Comparison of ENCODE assay signal across 12 cellular contexts in the genomic region with DNA sequence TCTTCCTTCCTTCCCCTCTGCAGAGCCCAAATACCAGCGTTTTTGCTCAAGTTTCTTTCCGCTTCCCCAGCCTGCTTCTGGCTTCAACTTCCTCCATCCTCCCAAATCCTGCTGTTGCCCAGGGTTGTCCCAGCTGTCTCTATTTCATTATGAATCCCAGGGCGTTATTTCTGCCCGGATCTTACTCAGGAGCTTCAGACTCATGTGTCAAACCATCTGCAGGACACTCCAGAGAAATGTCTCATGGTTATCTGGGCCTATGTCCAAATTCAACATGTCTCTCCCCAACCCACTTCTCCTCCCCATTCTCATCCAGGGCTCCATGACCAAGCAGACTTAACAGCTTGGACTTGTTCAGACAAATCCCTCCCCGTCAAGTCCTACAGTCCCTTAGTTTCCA. TPM values are rescaled to one million over a fixed set of nuclear protein-coding genes. Genes with fewer than 3 reads are reported as not detected.
DNase-seq lines count a peak whose midpoint lies in the region; ATAC-seq and TF ChIP-seq lines count a peak whose summit lies in the region.
"Had no signal": no experiment of that assay in that cellular context is flagged by ENCODE, and none has a peak within 500 bp of the region (broad histone marks: within the 10 kb centered on the region; RNA-seq: fewer than 3 reads in every experiment).

No MANE protein-coding gene starts in this region.

- CTCF ChIA-PET in mammary epithelial cell (lab: Charles Lee; ENCODE audit: low non-redundant PET): interaction anchor here (0.6 to 0.8 kb wide), 3 partner anchors 26 to 71 kb away, joined by 3 to 10 read pairs (median 4); no protein-coding TSS in a partner anchor

- H3K27me3 ChIP-seq in mammary epithelial cell (ENCODE audit: insufficient read depth, low read length): no peaks in the 10 kb centered on the region

- peak overlapping the region; percentile 80 for H3K27ac ChIP-seq in mammary epithelial cell (ENCODE audit: insufficient read depth, low read depth, low read length)

- H3K4me2 ChIP-seq in mammary epithelial cell (ENCODE audit: insufficient read depth, low read depth, low read length): peak overlapping the region; percentile 46

- no peak for TF ChIP-seq CTCF in mammary epithelial cell (conservative IDR thresholded peaks at IDR 0.05 in 1 of 2, IDR thresholded peaks at IDR 0.05 in 1 of 2; ENCODE audit: extremely low read depth in 1 of 2, insufficient read depth in 1 of 2, low read depth in 1 of 2, low read length in 2 of 2)

- dilution Hi-C loops in mammary epithelial cell (cut with HindIII; ENCODE audit: low sequenced_read_pairs): no loop called here

- no peaks in the 10 kb centered on the region for H4K20me1 ChIP-seq in mammary epithelial cell (ENCODE audit: insufficient read depth, low read length)

- H3K4me1 ChIP-seq in mammary epithelial cell (ENCODE audit: insufficient read depth, low read length): peaks cover 32% of the 10 kb centered on the region

- H3K9ac ChIP-seq in mammary epithelial cell (ENCODE audit: insufficient read depth, low read length): peak overlapping the region; percentile 3

- DNase-seq in NCI-H2171 treated with DMSO at 0.1 percent for 48 hours (lab: John Stamatoyannopoulos, UW) (peak; percentile 12), NCI-H2171 (lab: John Stamatoyannopoulos, UW) (no peak), mammary epithelial cell (peak; percentile 93), left ventricle myocardium superior (no peak), stromal cell of bone marrow (ENCODE audit: low read depth) (peak; percentile 98), NCI-H2227 (lab: John Stamatoyannopoulos, UW; ENCODE audit: unreplicated experiment) (no peak), RKO (ENCODE audit: low spot score) (no peak)
- DNase-seq: central memory CD4-positive, alpha-beta T cell; H9; MM.1S; stimulated activated CD4-positive, alpha-beta T cell treated with anti-CD3 and anti-CD28 coated beads, Interleukin-2, amount 100 ng/mL, for 24 hours had no signal

- no peaks in the 10 kb centered on the region for H3K9me3 ChIP-seq in mammary epithelial cell (replicated peaks; ENCODE audit: insufficient read depth, low read length)

- ATAC-seq in left ventricle myocardium superior: peak; percentile 90
- ATAC-seq in GM21576 (IDR thresholded peaks at IDR 0.05; ENCODE audit: unreplicated experiment): no peak

- no peak overlapping the region for H3K4me3 ChIP-seq in mammary epithelial cell (replicated peaks in 1 of 3; ENCODE audit: insufficient read depth in 1 of 3, low read depth in 2 of 3, low read length in 3 of 3)

- 20% methylated on average over 5 of the region's 5 CpGs for WGBS in mammary epithelial cell (ENCODE audit: low coverage, missing lambda C conversion rate)

- no peaks in the 10 kb centered on the region for H3K36me3 ChIP-seq in mammary epithelial cell (ENCODE audit: insufficient read depth, low read length)

- H3K79me2 ChIP-seq in mammary epithelial cell (ENCODE audit: insufficient read depth, low read length): peaks cover 74% of the 10 kb centered on the region

- peak overlapping the region; percentile 56 for H2AFZ ChIP-seq in mammary epithelial cell (ENCODE audit: low read depth, low read length)

- in situ Hi-C loops in mammary epithelial cell (cut with MboI; ENCODE audit: low sequenced_read_pairs in 2 of 2): no loop called here

- no TSS peak for BruUV-seq in mammary epithelial cell (replicated peaks; lab: Mats Ljungman, UMichigan)

- intact Hi-C loops in mammary epithelial cell (cut with micrococcal nuclease) (loop anchor here (1.0 kb wide), 1 partner anchor 18 kb away; no protein-coding TSS in a partner anchor), left ventricle myocardium superior (cut with micrococcal nuclease) (no loop called here)

RNA-seq across cellular contexts. Expression of gene ARHGAP22, which starts 15.6 kb away (rescaled TPM):
- total RNA-seq in mammary epithelial cell (10 to 100 TPM; 32.7 to 44.3 TPM), left ventricle myocardium superior (3.4 TPM)
- polyA plus RNA-seq in mammary epithelial cell: 10.1 TPM
- polyA minus RNA-seq in mammary epithelial cell: 9.8 TPM

Comparison
In these comparisons a context has a peak if more than half of its experiments do, and no peak if none do; other contexts are left out.
1. DNase-seq: peak in NCI-H2171 treated with DMSO at 0.1 percent for 48 hours (single experiment), mammary epithelial cell (single experiment) and stromal cell of bone marrow (single experiment); none in NCI-H2171 (single experiment), left ventricle myocardium superior (single experiment), NCI-H2227 (single experiment) and RKO (single experiment).